Comparison of ENCODE assay signal across 8 cellular contexts in the genomic region with DNA sequence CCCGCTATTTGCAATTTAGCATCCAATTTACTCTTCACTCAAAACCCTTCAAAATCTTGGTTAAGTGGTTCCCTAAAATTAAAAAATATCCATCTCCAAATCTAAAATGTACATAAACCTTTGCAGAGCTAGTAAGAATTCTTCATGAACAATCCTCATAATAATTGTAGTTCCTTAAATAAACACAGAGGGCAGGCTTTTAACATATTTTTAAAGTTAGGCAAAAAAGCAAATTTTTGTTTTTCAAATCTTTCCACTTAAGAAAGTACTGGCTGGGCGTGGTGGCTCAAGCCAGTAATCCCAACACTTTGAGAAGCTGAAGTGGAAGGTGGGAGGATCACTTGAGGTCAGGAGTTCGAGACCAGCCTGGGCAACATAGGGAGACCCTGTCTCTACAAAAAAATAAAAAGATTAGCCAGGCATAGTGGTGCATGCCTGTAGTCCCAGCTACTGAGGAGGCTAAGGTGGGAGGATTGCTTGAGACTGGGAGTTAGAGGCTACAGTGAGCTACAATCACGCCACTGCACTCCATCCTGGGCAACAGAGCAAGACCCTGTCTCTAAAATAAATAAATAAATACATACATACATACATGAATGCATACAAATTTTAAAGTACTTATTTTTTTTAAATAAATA. TPM values are rescaled to one million over a fixed set of nuclear protein-coding genes. Genes with fewer than 3 reads are reported as not detected.
DNase-seq lines count a peak whose midpoint lies in the region; ATAC-seq and TF ChIP-seq lines count a peak whose summit lies in the region.

No MANE protein-coding gene starts in this region.

- H3K9ac ChIP-seq in SU-DHL-6 (ENCODE audit: low read length): no peak overlapping the region

- no peaks in the 10 kb centered on the region for H4K20me1 ChIP-seq in SU-DHL-6 (ENCODE audit: low read depth, low read length)

- intact Hi-C loops in cardiac septum (cut with DNase I): no loop called here
- intact Hi-C loops in heart right ventricle (cut with DNase I): loop anchor here in 8 of 10 donors (2.0 to 10.0 kb wide), 7 partner anchors 47 to 605 kb away; no protein-coding TSS in a partner anchor
- intact Hi-C loops in vagina (cut with DNase I): loop anchor here (5.0 kb wide), 1 partner anchor 157 kb away; no protein-coding TSS in a partner anchor

- peak; percentile 31 for TF ChIP-seq CTCF in cardiac muscle cell (IDR thresholded peaks at IDR 0.05; ENCODE audit: low read depth, low read length)
- TF ChIP-seq CTCF in SU-DHL-6 (IDR thresholded peaks at IDR 0.05; ENCODE audit: insufficient read depth, low read length, poor library complexity, severe bottlenecking): peak; percentile 25
- TF ChIP-seq CTCF in heart right ventricle (IDR thresholded peaks at IDR 0.05): peak; percentile 13 to 65 (median 50)
- TF ChIP-seq CTCF in vagina (IDR thresholded peaks at IDR 0.05): peak in 2 of 3 experiments; percentile 20 to 25

- peaks cover 59% of the 10 kb centered on the region for H3K36me3 Mint-ChIP-seq in activated T-cell treated with anti-CD3 and anti-CD28 coated beads, Interleukin-2, amount 50 U/mL, for 24 hours (ENCODE audit: low read depth)

- no peaks in the 10 kb centered on the region for H3K9me2 ChIP-seq in SU-DHL-6 (replicated peaks; ENCODE audit: insufficient read depth, low read length)

- H3K27me3 Mint-ChIP-seq in activated T-cell treated with anti-CD3 and anti-CD28 coated beads, Interleukin-2, amount 50 U/mL, for 24 hours: no peaks in the 10 kb centered on the region

- H3K4me1 ChIP-seq in cardiac muscle cell (ENCODE audit: low read depth) (no peaks in the 10 kb centered on the region), heart right ventricle (peaks cover 0 to 7% (median 0%) of the 10 kb centered on the region in 9 donors), vagina (no peaks in the 10 kb centered on the region)

- DNase-seq in cardiac muscle cell (ENCODE audit: low read depth in 1 of 2, low spot score in 1 of 2) (peak in 1 of 2 donors; percentile 50), cardiac septum (ENCODE audit: low spot score) (no peak), heart right ventricle (no peak), vagina (ENCODE audit: extremely low spot score in 2 of 2) (no peak), middle frontal gyrus (ENCODE audit: extremely low spot score, low spot score) (no peak), COLO668 (lab: John Stamatoyannopoulos, UW; ENCODE audit: unreplicated experiment) (no peak)
- no peak for DNase-seq in activated T-cell treated with anti-CD3 and anti-CD28 coated beads, Interleukin-2, amount 50 U/mL, for 24 hours

- H3K27ac Mint-ChIP-seq in activated T-cell treated with anti-CD3 and anti-CD28 coated beads, Interleukin-2, amount 50 U/mL, for 24 hours: no peak overlapping the region

- H3K4me2 ChIP-seq in SU-DHL-6 (ENCODE audit: low read depth, low read length, poor library complexity, severe bottlenecking): no peak overlapping the region

- H2AFZ ChIP-seq in SU-DHL-6 (ENCODE audit: low read depth, low read length, severe bottlenecking): no peak overlapping the region

- H3K9me3 Mint-ChIP-seq in activated T-cell treated with anti-CD3 and anti-CD28 coated beads, Interleukin-2, amount 50 U/mL, for 24 hours: no peaks in the 10 kb centered on the region

- peaks cover 3% of the 10 kb centered on the region for H3K4me1 Mint-ChIP-seq in activated T-cell treated with anti-CD3 and anti-CD28 coated beads, Interleukin-2, amount 50 U/mL, for 24 hours (ENCODE audit: low read depth)

- no peak overlapping the region for H3K27ac ChIP-seq in cardiac muscle cell
- H3K27ac ChIP-seq in SU-DHL-6 (ENCODE audit: low read depth, low read length): no peak overlapping the region
- H3K27ac ChIP-seq in heart right ventricle: no peak overlapping the region
- peak overlapping the region; percentile 48 for H3K27ac ChIP-seq in vagina

- H3K36me3 ChIP-seq in cardiac muscle cell (peaks cover 23% of the 10 kb centered on the region), SU-DHL-6 (ENCODE audit: low read length) (peaks cover 19% of the 10 kb centered on the region; the same call in 1 of the 2 replicates), heart right ventricle (peaks cover 0 to 97% (median 26%) of the 10 kb centered on the region in 9 donors), vagina (peaks cover 0 to 58% of the 10 kb centered on the region in 2 donors)

- TF ChIP-seq POLR2A in vagina (IDR thresholded peaks at IDR 0.05): no peak

- H3K9me3 ChIP-seq in cardiac muscle cell (ENCODE audit: low read depth) (no peaks in the 10 kb centered on the region), SU-DHL-6 (ENCODE audit: insufficient read depth, low read length) (no peaks in the 10 kb centered on the region), heart right ventricle (no peaks in the 10 kb centered on the region), vagina (no peaks in the 10 kb centered on the region)

- no peaks in the 10 kb centered on the region for H3K27me3 ChIP-seq in cardiac muscle cell
- H3K27me3 ChIP-seq in SU-DHL-6 (ENCODE audit: low read length): no peaks in the 10 kb centered on the region
- no peaks in the 10 kb centered on the region for H3K27me3 ChIP-seq in heart right ventricle
- H3K27me3 ChIP-seq in vagina: no peaks in the 10 kb centered on the region

- 76 to 82% methylated on average over 4 of the region's 4 CpGs for WGBS in heart right ventricle, 2 donors

- no peak for ATAC-seq in heart right ventricle

- H3K4me3 ChIP-seq in cardiac muscle cell: no peak overlapping the region
- no peak overlapping the region for H3K4me3 ChIP-seq in SU-DHL-6 (ENCODE audit: insufficient read depth, low read length, poor library complexity, severe bottlenecking)
- no peak overlapping the region for H3K4me3 ChIP-seq in heart right ventricle
- no peak overlapping the region for H3K4me3 ChIP-seq in vagina

- H3F3A ChIP-seq in SU-DHL-6 (ENCODE audit: insufficient read depth): no peaks in the 10 kb centered on the region

- H3K79me2 ChIP-seq in SU-DHL-6 (ENCODE audit: insufficient read depth, low read length): no peaks in the 10 kb centered on the region

- H3K4me3 Mint-ChIP-seq in activated T-cell treated with anti-CD3 and anti-CD28 coated beads, Interleukin-2, amount 50 U/mL, for 24 hours: no peak overlapping the region

RNA-seq across cellular contexts. Expression of gene PLAAT3, which starts 25.1 kb away (rescaled TPM):
- total RNA-seq in cardiac muscle cell (7.6 and 10.0 TPM in 2 replicates), cardiac septum (109 TPM), heart right ventricle (100 to 1,000 TPM in 9 of 10 donors, 10 to 100 TPM in 1; 82.8 to 211 (median 137) TPM), vagina (17.2 TPM)
- polyA plus RNA-seq in cardiac muscle cell (10.8 and 29.3 TPM in 2 replicates), heart right ventricle (100 to 1,000 TPM; 118 to 159 TPM)

RNA-seq across cellular contexts. Expression of gene ATL3, which starts 31.9 kb away (rescaled TPM):
- total RNA-seq in cardiac muscle cell (3.1 and 4.6 TPM in 2 replicates), cardiac septum (15.1 TPM), heart right ventricle (10 to 100 TPM in 8 of 10 donors, 1 to 10 TPM in 2; 8.5 to 22.2 (median 12.5) TPM), vagina (72.2 TPM)
- polyA plus RNA-seq in cardiac muscle cell (2.4 and 3.8 TPM in 2 replicates), heart right ventricle (1 to 10 TPM; 5.9 to 7.3 TPM)

RNA-seq across cellular contexts. Expression of gene RTN3, which starts 42.0 kb away (rescaled TPM):
- total RNA-seq in cardiac muscle cell: 99.7 and 132 TPM in 2 replicates
- polyA plus RNA-seq in cardiac muscle cell: 99.5 and 116 TPM in 2 replicates
- total RNA-seq in cardiac septum: 69.6 TPM
- total RNA-seq in heart right ventricle: 10 to 100 TPM; 38.0 to 72.0 (median 55.4) TPM
- 10 to 100 TPM; 31.1 to 51.7 TPM for polyA plus RNA-seq in heart right ventricle
- total RNA-seq in vagina: 75.1 TPM
